1 cellular context compared by ENCODE assay signal in genomic region chr18:9730786-9731185, GRCh38.
TF ChIP-seq lines count a peak whose summit lies in the region.

No MANE protein-coding gene starts in this region.

TF ChIP-seq in H1, 55 proteins besides CTCF, POLR2A, EP300 and RAD21 (continued from another document):
- no peak for TF ChIP-seq RXRA (IDR thresholded peaks at IDR 0.05; ENCODE audit: insufficient read depth, low read depth, low read length)
- no peak for TF ChIP-seq TBP (IDR thresholded peaks at IDR 0.05; ENCODE audit: low read depth, low read length)
- TF ChIP-seq, protein P1, sequence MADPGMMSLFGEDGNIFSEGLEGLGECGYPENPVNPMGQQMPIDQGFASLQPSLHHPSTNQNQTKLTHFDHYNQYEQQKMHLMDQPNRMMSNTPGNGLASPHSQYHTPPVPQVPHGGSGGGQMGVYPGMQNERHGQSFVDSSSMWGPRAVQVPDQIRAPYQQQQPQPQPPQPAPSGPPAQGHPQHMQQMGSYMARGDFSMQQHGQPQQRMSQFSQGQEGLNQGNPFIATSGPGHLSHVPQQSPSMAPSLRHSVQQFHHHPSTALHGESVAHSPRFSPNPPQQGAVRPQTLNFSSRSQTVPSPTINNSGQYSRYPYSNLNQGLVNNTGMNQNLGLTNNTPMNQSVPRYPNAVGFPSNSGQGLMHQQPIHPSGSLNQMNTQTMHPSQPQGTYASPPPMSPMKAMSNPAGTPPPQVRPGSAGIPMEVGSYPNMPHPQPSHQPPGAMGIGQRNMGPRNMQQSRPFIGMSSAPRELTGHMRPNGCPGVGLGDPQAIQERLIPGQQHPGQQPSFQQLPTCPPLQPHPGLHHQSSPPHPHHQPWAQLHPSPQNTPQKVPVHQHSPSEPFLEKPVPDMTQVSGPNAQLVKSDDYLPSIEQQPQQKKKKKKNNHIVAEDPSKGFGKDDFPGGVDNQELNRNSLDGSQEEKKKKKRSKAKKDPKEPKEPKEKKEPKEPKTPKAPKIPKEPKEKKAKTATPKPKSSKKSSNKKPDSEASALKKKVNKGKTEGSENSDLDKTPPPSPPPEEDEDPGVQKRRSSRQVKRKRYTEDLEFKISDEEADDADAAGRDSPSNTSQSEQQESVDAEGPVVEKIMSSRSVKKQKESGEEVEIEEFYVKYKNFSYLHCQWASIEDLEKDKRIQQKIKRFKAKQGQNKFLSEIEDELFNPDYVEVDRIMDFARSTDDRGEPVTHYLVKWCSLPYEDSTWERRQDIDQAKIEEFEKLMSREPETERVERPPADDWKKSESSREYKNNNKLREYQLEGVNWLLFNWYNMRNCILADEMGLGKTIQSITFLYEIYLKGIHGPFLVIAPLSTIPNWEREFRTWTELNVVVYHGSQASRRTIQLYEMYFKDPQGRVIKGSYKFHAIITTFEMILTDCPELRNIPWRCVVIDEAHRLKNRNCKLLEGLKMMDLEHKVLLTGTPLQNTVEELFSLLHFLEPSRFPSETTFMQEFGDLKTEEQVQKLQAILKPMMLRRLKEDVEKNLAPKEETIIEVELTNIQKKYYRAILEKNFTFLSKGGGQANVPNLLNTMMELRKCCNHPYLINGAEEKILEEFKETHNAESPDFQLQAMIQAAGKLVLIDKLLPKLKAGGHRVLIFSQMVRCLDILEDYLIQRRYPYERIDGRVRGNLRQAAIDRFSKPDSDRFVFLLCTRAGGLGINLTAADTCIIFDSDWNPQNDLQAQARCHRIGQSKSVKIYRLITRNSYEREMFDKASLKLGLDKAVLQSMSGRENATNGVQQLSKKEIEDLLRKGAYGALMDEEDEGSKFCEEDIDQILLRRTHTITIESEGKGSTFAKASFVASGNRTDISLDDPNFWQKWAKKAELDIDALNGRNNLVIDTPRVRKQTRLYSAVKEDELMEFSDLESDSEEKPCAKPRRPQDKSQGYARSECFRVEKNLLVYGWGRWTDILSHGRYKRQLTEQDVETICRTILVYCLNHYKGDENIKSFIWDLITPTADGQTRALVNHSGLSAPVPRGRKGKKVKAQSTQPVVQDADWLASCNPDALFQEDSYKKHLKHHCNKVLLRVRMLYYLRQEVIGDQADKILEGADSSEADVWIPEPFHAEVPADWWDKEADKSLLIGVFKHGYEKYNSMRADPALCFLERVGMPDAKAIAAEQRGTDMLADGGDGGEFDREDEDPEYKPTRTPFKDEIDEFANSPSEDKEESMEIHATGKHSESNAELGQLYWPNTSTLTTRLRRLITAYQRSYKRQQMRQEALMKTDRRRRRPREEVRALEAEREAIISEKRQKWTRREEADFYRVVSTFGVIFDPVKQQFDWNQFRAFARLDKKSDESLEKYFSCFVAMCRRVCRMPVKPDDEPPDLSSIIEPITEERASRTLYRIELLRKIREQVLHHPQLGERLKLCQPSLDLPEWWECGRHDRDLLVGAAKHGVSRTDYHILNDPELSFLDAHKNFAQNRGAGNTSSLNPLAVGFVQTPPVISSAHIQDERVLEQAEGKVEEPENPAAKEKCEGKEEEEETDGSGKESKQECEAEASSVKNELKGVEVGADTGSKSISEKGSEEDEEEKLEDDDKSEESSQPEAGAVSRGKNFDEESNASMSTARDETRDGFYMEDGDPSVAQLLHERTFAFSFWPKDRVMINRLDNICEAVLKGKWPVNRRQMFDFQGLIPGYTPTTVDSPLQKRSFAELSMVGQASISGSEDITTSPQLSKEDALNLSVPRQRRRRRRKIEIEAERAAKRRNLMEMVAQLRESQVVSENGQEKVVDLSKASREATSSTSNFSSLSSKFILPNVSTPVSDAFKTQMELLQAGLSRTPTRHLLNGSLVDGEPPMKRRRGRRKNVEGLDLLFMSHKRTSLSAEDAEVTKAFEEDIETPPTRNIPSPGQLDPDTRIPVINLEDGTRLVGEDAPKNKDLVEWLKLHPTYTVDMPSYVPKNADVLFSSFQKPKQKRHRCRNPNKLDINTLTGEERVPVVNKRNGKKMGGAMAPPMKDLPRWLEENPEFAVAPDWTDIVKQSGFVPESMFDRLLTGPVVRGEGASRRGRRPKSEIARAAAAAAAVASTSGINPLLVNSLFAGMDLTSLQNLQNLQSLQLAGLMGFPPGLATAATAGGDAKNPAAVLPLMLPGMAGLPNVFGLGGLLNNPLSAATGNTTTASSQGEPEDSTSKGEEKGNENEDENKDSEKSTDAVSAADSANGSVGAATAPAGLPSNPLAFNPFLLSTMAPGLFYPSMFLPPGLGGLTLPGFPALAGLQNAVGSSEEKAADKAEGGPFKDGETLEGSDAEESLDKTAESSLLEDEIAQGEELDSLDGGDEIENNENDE (IDR thresholded peaks at IDR 0.05; ENCODE audit: insufficient replicate concordance, low read length): no peak
- no peak for TF ChIP-seq POLR2AphosphoS5 (IDR thresholded peaks at IDR 0.05; ENCODE audit: low read depth, low read length)
- no peak for TF ChIP-seq EZH2 (IDR thresholded peaks at IDR 0.05; ENCODE audit: low read depth, low read length, severe bottlenecking)
- TF ChIP-seq CHD2 (IDR thresholded peaks at IDR 0.05; ENCODE audit: low read length): no peak
- no peak for TF ChIP-seq SP1 (IDR thresholded peaks at IDR 0.05; ENCODE audit: low read depth, low read length)
- TF ChIP-seq NRF1 (IDR thresholded peaks at IDR 0.05; ENCODE audit: low read depth, low read length): no peak
- TF ChIP-seq SUZ12 (IDR thresholded peaks at IDR 0.05; ENCODE audit: low read length): no peak
- no peak for TF ChIP-seq BACH1 (IDR thresholded peaks at IDR 0.05; ENCODE audit: low read length)
